27 cellular contexts compared by ENCODE assay signal in the genomic region with DNA sequence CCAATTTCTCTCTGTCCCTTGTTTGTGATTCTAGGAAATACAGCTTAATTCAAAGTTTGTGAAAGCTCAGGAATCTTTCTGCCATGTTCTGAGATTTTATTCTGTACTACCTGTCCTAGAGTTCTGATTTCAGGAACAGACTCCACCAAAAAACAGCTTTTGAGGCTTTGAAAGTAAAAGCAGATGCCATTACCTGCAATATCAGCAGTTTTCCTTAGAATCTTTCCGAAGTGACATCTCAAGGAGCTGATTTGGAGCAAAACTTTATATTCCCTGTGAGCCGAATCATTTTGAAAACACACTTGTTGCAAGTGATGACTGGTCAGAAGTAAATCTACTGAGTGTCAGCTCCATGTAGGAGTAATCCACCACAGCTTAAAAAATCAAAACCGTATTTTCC. TPM values are rescaled to one million over a fixed set of nuclear protein-coding genes. Genes with fewer than 3 reads are reported as not detected.
DNase-seq lines count a peak whose midpoint lies in the region; ATAC-seq, FAIRE-seq and TF ChIP-seq lines count a peak whose summit lies in the region.
"Had no signal": no experiment of that assay in that cellular context is flagged by ENCODE, and none has a peak within 500 bp of the region (broad histone marks: within the 10 kb centered on the region; RNA-seq: fewer than 3 reads in every experiment).

No MANE protein-coding gene starts in this region.

- no peak overlapping the region for H3K4ac ChIP-seq in IMR-90 (ENCODE audit: low read depth, low read length)

- H3K27ac ChIP-seq in HepG2 (ENCODE audit: extremely low read length, insufficient read depth, low read length) (no peak overlapping the region), right lobe of liver (no peak overlapping the region), IMR-90 (ENCODE audit: insufficient read depth, low read length) (no peak overlapping the region), neural progenitor cell (no peak overlapping the region)
- H3K27ac ChIP-seq: 22Rv1, BLaER1 had no signal

- CTCF ChIA-PET in HepG2 (lab: Yijun Ruan, JAX; ENCODE audit: low intra/inter-chr PET ratio, low total read pairs): no interaction called here
- CTCF ChIA-PET in IMR-90 (lab: Yijun Ruan, JAX): interaction anchor here (1.0 kb wide), 1 partner anchor 19 kb away, joined by 3 read pairs; no protein-coding TSS in a partner anchor

- no peaks in the 10 kb centered on the region for H3K9me1 ChIP-seq in IMR-90 (ENCODE audit: insufficient read depth, low read length)

- no peaks in the 10 kb centered on the region for H3K79me1 ChIP-seq in IMR-90 (ENCODE audit: low read depth in 1 of 2, low read length in 2 of 2)

- FAIRE-seq in HepG2 (lab: Jason Lieb, UNC): no peak
- FAIRE-seq: GM12878, GM12892, GM18507 had no signal

- POLR2A ChIA-PET in HepG2 (lab: Yijun Ruan, JAX): no interaction called here
- POLR2A ChIA-PET in IMR-90 (lab: Charles Lee; ENCODE audit: unreplicated experiment): no interaction called here

- H4K20me1 ChIP-seq in HepG2 (ENCODE audit: insufficient read depth, low read length) (no peaks in the 10 kb centered on the region), IMR-90 (ENCODE audit: insufficient read depth, low read length) (no peaks in the 10 kb centered on the region), neural progenitor cell (ENCODE audit: low read depth) (no peaks in the 10 kb centered on the region)
- H4K20me1 ChIP-seq: BLaER1 had no signal

- no peaks in the 10 kb centered on the region for H3F3A ChIP-seq in neural progenitor cell (ENCODE audit: low read depth)

- H2AFZ ChIP-seq in HepG2 (ENCODE audit: low read length): no peak overlapping the region
- H2AFZ ChIP-seq in IMR-90 (replicated peaks; ENCODE audit: low read length, poor library complexity): no peak overlapping the region
- no peak overlapping the region for H2AFZ ChIP-seq in neural progenitor cell (replicated peaks)

- no peaks in the 10 kb centered on the region for H3K9me3 Mint-ChIP-seq in neural progenitor cell
- no peaks in the 10 kb centered on the region for H3K9me3 Mint-ChIP-seq in stimulated activated naive B cell treated with anti-CD40 and anti-IgM and Interleukin-4, amounts not matched to agents 10 μg/mL and 1 μg/mL and 100 μg/mL, for 72 hours
- H3K9me3 Mint-ChIP-seq: CD8-positive, alpha-beta memory T cell had no signal

- no peak for TF ChIP-seq EP300 in HepG2 (IDR thresholded peaks at IDR 0.05; ENCODE audit: low read depth in 2 of 2, low read length in 2 of 2)
- TF ChIP-seq EP300 in HepG2 (CRISPR knock-in tag; IDR thresholded peaks at IDR 0.05; ENCODE audit: borderline replicate concordance): no peak

- peaks cover 2% of the 10 kb centered on the region for H3K4me1 Mint-ChIP-seq in neural progenitor cell
- peaks cover 0 to 3% of the 10 kb centered on the region in 2 donors for H3K4me1 Mint-ChIP-seq in stimulated activated naive B cell treated with anti-CD40 and anti-IgM and Interleukin-4, amounts not matched to agents 10 μg/mL and 1 μg/mL and 100 μg/mL, for 72 hours
- H3K4me1 Mint-ChIP-seq: CD14-positive monocyte; CD4-positive, alpha-beta memory T cell; CD4-positive, CD25-positive, alpha-beta regulatory T cell; CD8-positive, alpha-beta memory T cell had no signal

- intact Hi-C loops in HepG2 (cut with micrococcal nuclease; ENCODE audit: unreplicated experiment): no loop called here
- intact Hi-C loops in right lobe of liver (cut with DNase I): no loop called here
- intact Hi-C loops in IMR-90 (cut with micrococcal nuclease): no loop called here

- H3K79me2 ChIP-seq in HepG2 (ENCODE audit: insufficient read depth, low read length) (no peaks in the 10 kb centered on the region), neural progenitor cell (ENCODE audit: low read depth) (no peaks in the 10 kb centered on the region)

- ATAC-seq in HepG2: no peak
- no peak for ATAC-seq in right lobe of liver
- ATAC-seq in IMR-90 (ENCODE audit: low read depth): no peak
- ATAC-seq in stimulated activated naive B cell treated with anti-CD40 and anti-IgM and Interleukin-4, amounts not matched to agents 10 μg/mL and 1 μg/mL and 100 μg/mL, for 72 hours (replicated peaks): no peak
- no peak for ATAC-seq in HG03469 (IDR thresholded peaks at IDR 0.05; ENCODE audit: unreplicated experiment)
- ATAC-seq: GM12878 had no signal

- TF ChIP-seq RAD21 in HepG2 (CRISPR knock-in tag; IDR thresholded peaks at IDR 0.05) (no peak), IMR-90 (IDR thresholded peaks at IDR 0.05; ENCODE audit: low read length) (no peak)

- no peak overlapping the region for H4K8ac ChIP-seq in IMR-90 (ENCODE audit: low read depth in 2 of 2, low read length in 2 of 2)

- no peak overlapping the region for H2BK5ac ChIP-seq in IMR-90 (ENCODE audit: low read depth, low read length, poor library complexity, severe bottlenecking)

- H3K36me3 Mint-ChIP-seq in neural progenitor cell: no peaks in the 10 kb centered on the region
- H3K36me3 Mint-ChIP-seq in stimulated activated naive B cell treated with anti-CD40 and anti-IgM and Interleukin-4, amounts not matched to agents 10 μg/mL and 1 μg/mL and 100 μg/mL, for 72 hours: no peaks in the 10 kb centered on the region
- H3K36me3 Mint-ChIP-seq: CD14-positive monocyte; CD4-positive, alpha-beta memory T cell; CD4-positive, CD25-positive, alpha-beta regulatory T cell; CD8-positive, alpha-beta memory T cell had no signal

- H3K27me3 Mint-ChIP-seq in neural progenitor cell (ENCODE audit: insufficient read depth, low read depth): no peaks in the 10 kb centered on the region
- H3K27me3 Mint-ChIP-seq in stimulated activated naive B cell treated with anti-CD40 and anti-IgM and Interleukin-4, amounts not matched to agents 10 μg/mL and 1 μg/mL and 100 μg/mL, for 72 hours: no peaks in the 10 kb centered on the region
- H3K27me3 Mint-ChIP-seq: CD4-positive, alpha-beta memory T cell had no signal

- BruUV-seq in HepG2 (replicated peaks; lab: Mats Ljungman, UMichigan) (no TSS peak), IMR-90 (replicated peaks; lab: Mats Ljungman, UMichigan) (no TSS peak)

- no peak overlapping the region for H3K56ac ChIP-seq in IMR-90 (ENCODE audit: extremely low read depth, insufficient read depth, low read length)

- H2BK120ac ChIP-seq in IMR-90 (ENCODE audit: low read depth, low read length): no peak overlapping the region

- H3K27me3 ChIP-seq in HepG2 (ENCODE audit: control insufficient read depth in 1 of 2, insufficient read depth in 2 of 2, low read length in 2 of 2): no peaks in the 10 kb centered on the region
- no peaks in the 10 kb centered on the region for H3K27me3 ChIP-seq in right lobe of liver
- H3K27me3 ChIP-seq in IMR-90 (ENCODE audit: control insufficient read depth, insufficient read depth, low read length): no peaks in the 10 kb centered on the region
- no peaks in the 10 kb centered on the region for H3K27me3 ChIP-seq in neural progenitor cell
- H3K27me3 ChIP-seq: BLaER1 had no signal

- H3K4me3 ChIP-seq in HepG2 (replicated peaks in 1 of 3; ENCODE audit: insufficient read depth in 1 of 3, low read depth in 2 of 3, low read length in 3 of 3) (no peak overlapping the region), right lobe of liver (no peak overlapping the region), IMR-90 (ENCODE audit: insufficient read depth, low read depth, low read length) (no peak overlapping the region), neural progenitor cell (no peak overlapping the region)
- H3K4me3 ChIP-seq: BLaER1, GM12878 had no signal

- H4K5ac ChIP-seq in IMR-90 (ENCODE audit: low read depth, low read length): no peak overlapping the region

- TF ChIP-seq CTCF in HepG2 (CRISPR knock-in tag; IDR thresholded peaks at IDR 0.05) (no peak), right lobe of liver (IDR thresholded peaks at IDR 0.05) (no peak), IMR-90 (conservative IDR thresholded peaks at IDR 0.05; ENCODE audit: low read depth, low read length) (no peak), neural progenitor cell (IDR thresholded peaks at IDR 0.05) (no peak)

- TF ChIP-seq POLR2A in HepG2 (IDR thresholded peaks at IDR 0.05; ENCODE audit: insufficient read depth in 1 of 2, low read depth in 2 of 2, low read length in 2 of 2) (no peak), right lobe of liver (IDR thresholded peaks at IDR 0.05) (no peak), IMR-90 (IDR thresholded peaks at IDR 0.05; ENCODE audit: low read depth, low read length) (no peak)

- no peak overlapping the region for H3K9ac ChIP-seq in HepG2 (ENCODE audit: insufficient read depth, low read depth, low read length)
- no peak overlapping the region for H3K9ac ChIP-seq in IMR-90 (ENCODE audit: low read depth, low read length)
- H3K9ac ChIP-seq in neural progenitor cell: no peak overlapping the region
- H3K9ac ChIP-seq: BLaER1 had no signal

- H2BK15ac ChIP-seq in IMR-90 (ENCODE audit: low read depth, low read length): no peak overlapping the region

- 11% methylated on average over 3 of the region's 3 CpGs for WGBS in HepG2 (ENCODE audit: low lambda C conversion rate)
- WGBS in right lobe of liver (ENCODE audit: insufficient coverage, low coverage, low lambda C conversion rate, missing lambda C conversion rate): 86% methylated on average over 3 of the region's 3 CpGs
- WGBS in IMR-90 (ENCODE audit: extremely low coverage in 2 of 2, insufficient read length in 1 of 2), 2 experiments: no CpG with 5 or more reads among the region's 3 CpGs

- H3K36me3 ChIP-seq in HepG2 (replicated peaks in 1 of 2; ENCODE audit: control insufficient read depth in 1 of 2, insufficient read depth in 2 of 2, low read length in 2 of 2): no peaks in the 10 kb centered on the region
- H3K36me3 ChIP-seq in right lobe of liver: no peaks in the 10 kb centered on the region
- no peaks in the 10 kb centered on the region for H3K36me3 ChIP-seq in IMR-90 (ENCODE audit: control insufficient read depth, insufficient read depth, low read length)
- H3K36me3 ChIP-seq in neural progenitor cell: no peaks in the 10 kb centered on the region
- H3K36me3 ChIP-seq: BE2C, BLaER1 had no signal

- H4K91ac ChIP-seq in IMR-90 (ENCODE audit: insufficient read depth, low read depth, low read length): no peak overlapping the region

- no peak overlapping the region for H2BK20ac ChIP-seq in IMR-90 (ENCODE audit: low read depth, low read length)

- no peak overlapping the region for H2AK5ac ChIP-seq in IMR-90 (ENCODE audit: low read depth, low read length)

- H3K23ac ChIP-seq in IMR-90 (ENCODE audit: low read depth, low read length): no peak overlapping the region

- in situ Hi-C loops in HepG2 (cut with HindIII; ENCODE audit: extremely low pct_ligation_motif_present, low pct_unique_long_range_greater_than_20kb): no loop called here
- in situ Hi-C loops in IMR-90 (cut with MboI; ENCODE audit: low sequenced_read_pairs): no loop called here

- H3K18ac ChIP-seq in IMR-90 (ENCODE audit: low read depth, low read length): no peak overlapping the region

- no peak overlapping the region for H3K14ac ChIP-seq in IMR-90 (replicated peaks; ENCODE audit: low read depth, low read length)

- H3K4me2 ChIP-seq in HepG2 (ENCODE audit: low read depth, low read length) (no peak overlapping the region), IMR-90 (ENCODE audit: low read depth, low read length) (no peak overlapping the region), neural progenitor cell (no peak overlapping the region)
- H3K4me2 ChIP-seq: BLaER1 had no signal

- H3K4me1 ChIP-seq in HepG2 (ENCODE audit: insufficient read depth, low read length) (no peaks in the 10 kb centered on the region), right lobe of liver (no peaks in the 10 kb centered on the region), IMR-90 (ENCODE audit: control insufficient read depth, insufficient read depth, low read length) (no peaks in the 10 kb centered on the region), neural progenitor cell (no peaks in the 10 kb centered on the region)
- H3K4me1 ChIP-seq: BE2C, BLaER1 had no signal

- no peak overlapping the region for H2AK9ac ChIP-seq in IMR-90 (replicated peaks; ENCODE audit: low read depth, low read length, poor library complexity)

- H3K27ac Mint-ChIP-seq in neural progenitor cell: peak overlapping the region; percentile 60
- H3K27ac Mint-ChIP-seq in stimulated activated naive B cell treated with anti-CD40 and anti-IgM and Interleukin-4, amounts not matched to agents 10 μg/mL and 1 μg/mL and 100 μg/mL, for 72 hours: no peak overlapping the region
- H3K27ac Mint-ChIP-seq: CD14-positive monocyte; CD4-positive, alpha-beta memory T cell; CD4-positive, CD25-positive, alpha-beta regulatory T cell; CD8-positive, alpha-beta memory T cell had no signal

- DNase-seq in HepG2 (ENCODE audit: low spot score): no peak
- no peak for DNase-seq in right lobe of liver
- no peak for DNase-seq in IMR-90
- no peak for DNase-seq in neural progenitor cell (ENCODE audit: low spot score)
- DNase-seq in NCI-H345 treated with DMSO at 0.1 percent for 48 hours (lab: John Stamatoyannopoulos, UW; ENCODE audit: unreplicated experiment): no peak
- DNase-seq in stimulated activated naive B cell treated with anti-CD40 and anti-IgM and Interleukin-4, amounts not matched to agents 10 μg/mL and 1 μg/mL and 100 μg/mL, for 72 hours: no peak
- DNase-seq: ACHN; BE2C; C1 segment of cervical spinal cord; CD4-positive, alpha-beta memory T cell; CD4-positive, CD25-positive, alpha-beta regulatory T cell; CD8-positive, alpha-beta memory T cell; COR-L47; DMS 273 treated with DMSO at 0.1 percent for 48 hours; DMS153; DMS53; DMS79; DND-41; EL; GDM1 had no signal

- H3K4me3 Mint-ChIP-seq in neural progenitor cell: no peak overlapping the region
- no peak overlapping the region for H3K4me3 Mint-ChIP-seq in stimulated activated naive B cell treated with anti-CD40 and anti-IgM and Interleukin-4, amounts not matched to agents 10 μg/mL and 1 μg/mL and 100 μg/mL, for 72 hours
- H3K4me3 Mint-ChIP-seq: CD14-positive monocyte; CD4-positive, alpha-beta memory T cell; CD4-positive, CD25-positive, alpha-beta regulatory T cell; CD8-positive, alpha-beta memory T cell had no signal

- H3K9me3 ChIP-seq in HepG2 (ENCODE audit: low read length) (no peaks in the 10 kb centered on the region), right lobe of liver (no peaks in the 10 kb centered on the region), IMR-90 (ENCODE audit: control insufficient read depth, insufficient read depth, low read length) (no peaks in the 10 kb centered on the region), neural progenitor cell (ENCODE audit: low read depth) (no peaks in the 10 kb centered on the region)
- H3K9me3 ChIP-seq: BE2C, BLaER1 had no signal

- dilution Hi-C loops in IMR-90 (cut with HindIII; ENCODE audit: low sequenced_read_pairs, unreplicated experiment): no loop called here

RNA-seq across cellular contexts. Expression of a gene that starts 59.3 kb away (rescaled TPM):
- 23.5 and 151 TPM in 2 replicates for total RNA-seq in HepG2 (2016; rRNA removed; fragmentation: Illumina TruSeq; extraction: Trizol)
- total RNA-seq in HepG2 (2016; cell fraction: cytosol; rRNA removed; fragmentation: Illumina TruSeq; extraction: Trizol; ENCODE audit: low read depth): 18.9 and 19.9 TPM in 2 replicates
- 22.0 and 151 TPM in 2 replicates for total RNA-seq in HepG2 (2016; cell fraction: insoluble cytoplasmic fraction; rRNA removed; fragmentation: Illumina TruSeq; extraction: Trizol)
- 19.5 and 22.9 TPM in 2 replicates for total RNA-seq in HepG2 (2016; cell fraction: membrane; rRNA removed; fragmentation: Illumina TruSeq; extraction: Trizol)
- 552 TPM in 2 replicates for total RNA-seq in HepG2 (2016; cell fraction: nucleus; rRNA removed; fragmentation: Illumina TruSeq; extraction: Trizol)
- 303 and 309 TPM in 2 replicates for polyA plus RNA-seq in HepG2 (2011; rRNA removed)
- polyA plus RNA-seq in HepG2 (2011; cell fraction: cytosol; rRNA removed): 35.9 and 39.3 TPM in 2 replicates
- 1,033 and 1,155 TPM in 2 replicates for polyA plus RNA-seq in HepG2 (2011; cell fraction: nucleus; rRNA removed)
- polyA plus RNA-seq in HepG2 (2012): 118 and 121 TPM in 2 replicates
- polyA plus RNA-seq in HepG2 (2016; cell fraction: cytosol; fragmentation: Illumina TruSeq; extraction: Trizol; ENCODE audit: low read depth): 4.9 and 6.1 TPM in 2 replicates
- polyA plus RNA-seq in HepG2 (2016; cell fraction: insoluble cytoplasmic fraction; fragmentation: Illumina TruSeq; extraction: Trizol; ENCODE audit: low read depth): 26.1 and 28.4 TPM in 2 replicates
- 6.6 and 9.0 TPM in 2 replicates for polyA plus RNA-seq in HepG2 (2016; cell fraction: membrane; fragmentation: Illumina TruSeq; extraction: Trizol; ENCODE audit: low read depth)
- 607 and 612 TPM in 2 replicates for polyA plus RNA-seq in HepG2 (2016; cell fraction: nucleus; fragmentation: Illumina TruSeq; extraction: Trizol; ENCODE audit: insufficient read depth, low read depth)
- 138 and 193 TPM in 2 replicates for polyA minus RNA-seq in HepG2 (2011; rRNA and poly(A)+ RNA removed; ENCODE audit: low replicate concordance)
- polyA minus RNA-seq in HepG2 (2011; cell fraction: cytosol; rRNA and poly(A)+ RNA removed): 30.6 and 49.5 TPM in 2 replicates
- 1,410 and 1,557 TPM in 2 replicates for polyA minus RNA-seq in HepG2 (2011; cell fraction: nucleus; rRNA and poly(A)+ RNA removed)
- 100 to 1,000 TPM in 2 of 6 experiments, 10 to 100 TPM in 4; 34.0 to 153 (median 78.5) TPM for total RNA-seq in right lobe of liver
- total RNA-seq in IMR-90 (2012; rRNA removed): 60.9 and 156 TPM in 2 replicates
- polyA plus RNA-seq in IMR-90 (2012; rRNA removed): 70.4 and 83.3 TPM in 2 replicates
- 20.1 and 20.2 TPM in 2 replicates for polyA plus RNA-seq in IMR-90 (2012; cell fraction: cytosol; rRNA removed)
- polyA plus RNA-seq in IMR-90 (2012; cell fraction: nucleus; rRNA removed; ENCODE audit: low replicate concordance): 533 and 1,043 TPM in 2 replicates
- total RNA-seq in neural progenitor cell (ENCODE audit: low replicate concordance): 154 and 214 TPM in 2 replicates
